9 cellular contexts compared by ENCODE assay signal in the genomic region with DNA sequence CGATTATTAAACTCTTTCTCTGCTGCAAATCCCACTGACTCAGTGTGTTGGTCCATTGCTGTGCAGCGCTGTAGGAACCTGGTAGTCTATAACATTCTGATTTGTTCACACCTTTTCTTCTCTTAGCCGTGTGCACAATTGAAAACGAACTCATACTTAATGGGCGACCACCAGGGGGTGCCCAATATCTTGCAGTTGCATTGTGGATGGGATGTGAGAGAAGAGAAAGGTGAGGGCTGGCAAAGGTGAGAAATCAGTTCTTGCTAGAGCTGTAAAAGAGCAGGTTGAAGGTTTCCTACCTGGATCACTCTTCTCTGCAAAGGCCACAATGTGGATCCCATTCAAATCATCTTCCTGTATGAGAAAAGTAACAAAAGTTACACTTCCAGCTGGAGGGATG. TPM values are rescaled to one million over a fixed set of nuclear protein-coding genes. Genes with fewer than 3 reads are reported as not detected.
DNase-seq lines count a peak whose midpoint lies in the region; ATAC-seq, FAIRE-seq and TF ChIP-seq lines count a peak whose summit lies in the region.
"Had no signal": no experiment of that assay in that cellular context is flagged by ENCODE, and none has a peak within 500 bp of the region (broad histone marks: within the 10 kb centered on the region; RNA-seq: fewer than 3 reads in every experiment).

No MANE protein-coding gene starts in this region.

- DNase-seq in NCI-H82 (lab: John Stamatoyannopoulos, UW) (peak; percentile 53), NCI-H82 treated with DMSO at 0.1 percent for 48 hours (lab: John Stamatoyannopoulos, UW; ENCODE audit: unreplicated experiment) (no peak), MV-4-11 (lab: John Stamatoyannopoulos, UW) (peak; percentile 9), astrocyte of the cerebellum (ENCODE audit: low read depth) (no peak), left lung (no peak), urothelium cell line (ENCODE audit: low spot score) (peak; percentile 30)

- peak; percentile 23 for FAIRE-seq in urothelium cell line (lab: Jason Lieb, UNC)

- no peaks in the 10 kb centered on the region for H3K27me3 ChIP-seq in left lung

- H3K4me1 ChIP-seq in left lung, result no peaks in the 10 kb centered on the region

- no peak overlapping the region for H3K27ac ChIP-seq in left lung

- no peak overlapping the region for H3K4me3 ChIP-seq in astrocyte of the cerebellum (ENCODE audit: low read depth, low read length)
- no peak overlapping the region for H3K4me3 ChIP-seq in left lung

- intact Hi-C loops in left lung (cut with DNase I), result loop anchor here in 1 of 2 donors (5.0 kb wide), 1 partner anchor 45 kb away; no protein-coding TSS in a partner anchor

- no peaks in the 10 kb centered on the region for H3K36me3 ChIP-seq in left lung

- TF ChIP-seq CTCF in astrocyte of the cerebellum (IDR thresholded peaks at IDR 0.05; ENCODE audit: low read depth, low read length, missing control alignments) (peak; percentile 40), left lung (IDR thresholded peaks at IDR 0.05) (peak in 1 of 2 donors; percentile 32)

- no peaks in the 10 kb centered on the region for H3K9me3 ChIP-seq in left lung

- in situ Hi-C loops in astrocyte of the cerebellum (cut with HindIII; ENCODE audit: low sequenced_read_pairs), result no loop called here

- ATAC-seq in left lung, result peak; percentile 76
- no peak for ATAC-seq in GM21825 (IDR thresholded peaks at IDR 0.05; ENCODE audit: unreplicated experiment)
- ATAC-seq in HG03045 (IDR thresholded peaks at IDR 0.05; ENCODE audit: unreplicated experiment), result no peak

RNA-seq across cellular contexts. Expression of gene CASQ2, which starts 51.0 kb away (rescaled TPM):
- 1 to 10 TPM in 1 of 2 donors, under 1 TPM in 1; 0.32 to 4.8 TPM for total RNA-seq in left lung
- total RNA-seq: activated CD8-positive, alpha-beta memory T cell treated with anti-CD3 and anti-CD28 coated beads for 36 hours had no signal

Comparison
In these comparisons a context has a peak if more than half of its experiments do, and no peak if none do; other contexts are left out.
1. DNase-seq: peak in NCI-H82 (single experiment), MV-4-11 (single experiment) and urothelium cell line (single experiment); none in NCI-H82 treated with DMSO at 0.1 percent for 48 hours (single experiment), astrocyte of the cerebellum (single experiment) and left lung (0 of 2).